1 cellular context compared by ENCODE assay signal in genomic region chr11:61152816-61153592, GRCh38.
TF ChIP-seq lines count a peak whose summit lies in the region.

No MANE protein-coding gene starts in this region.

TF ChIP-seq in IMR-90, 13 proteins besides CTCF, POLR2A, EP300 and RAD21:
- TF ChIP-seq CHD1 (IDR thresholded peaks at IDR 0.05; ENCODE audit: low read depth, low read length) (no peak), CEBPB (IDR thresholded peaks at IDR 0.05; ENCODE audit: low read depth, low read length) (no peak), MAFK (IDR thresholded peaks at IDR 0.05; ENCODE audit: low read depth, low read length) (peak; percentile 87), BHLHE40 (IDR thresholded peaks at IDR 0.05; ENCODE audit: low read depth, low read length) (no peak), RCOR1 (IDR thresholded peaks at IDR 0.05; ENCODE audit: insufficient replicate concordance, low read length) (no peak), MAZ (IDR thresholded peaks at IDR 0.05; ENCODE audit: borderline replicate concordance, low read depth, low read length) (no peak), SMC3 (IDR thresholded peaks at IDR 0.05; ENCODE audit: low read depth, low read length) (no peak), RFX5 (IDR thresholded peaks at IDR 0.05; ENCODE audit: low read depth, low read length) (no peak), NFE2L2 (IDR thresholded peaks at IDR 0.05; ENCODE audit: low read depth, low read length) (no peak), MXI1 (IDR thresholded peaks at IDR 0.05; ENCODE audit: borderline replicate concordance, low read depth, low read length) (no peak), FOS (IDR thresholded peaks at IDR 0.05; ENCODE audit: low read depth, low read length) (peak; percentile 25)
- TF ChIP-seq, protein P1, sequence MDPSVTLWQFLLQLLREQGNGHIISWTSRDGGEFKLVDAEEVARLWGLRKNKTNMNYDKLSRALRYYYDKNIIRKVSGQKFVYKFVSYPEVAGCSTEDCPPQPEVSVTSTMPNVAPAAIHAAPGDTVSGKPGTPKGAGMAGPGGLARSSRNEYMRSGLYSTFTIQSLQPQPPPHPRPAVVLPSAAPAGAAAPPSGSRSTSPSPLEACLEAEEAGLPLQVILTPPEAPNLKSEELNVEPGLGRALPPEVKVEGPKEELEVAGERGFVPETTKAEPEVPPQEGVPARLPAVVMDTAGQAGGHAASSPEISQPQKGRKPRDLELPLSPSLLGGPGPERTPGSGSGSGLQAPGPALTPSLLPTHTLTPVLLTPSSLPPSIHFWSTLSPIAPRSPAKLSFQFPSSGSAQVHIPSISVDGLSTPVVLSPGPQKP (IDR thresholded peaks at IDR 0.05; ENCODE audit: borderline replicate concordance, low read depth, low read length), result no peak
- TF ChIP-seq, protein P2, sequence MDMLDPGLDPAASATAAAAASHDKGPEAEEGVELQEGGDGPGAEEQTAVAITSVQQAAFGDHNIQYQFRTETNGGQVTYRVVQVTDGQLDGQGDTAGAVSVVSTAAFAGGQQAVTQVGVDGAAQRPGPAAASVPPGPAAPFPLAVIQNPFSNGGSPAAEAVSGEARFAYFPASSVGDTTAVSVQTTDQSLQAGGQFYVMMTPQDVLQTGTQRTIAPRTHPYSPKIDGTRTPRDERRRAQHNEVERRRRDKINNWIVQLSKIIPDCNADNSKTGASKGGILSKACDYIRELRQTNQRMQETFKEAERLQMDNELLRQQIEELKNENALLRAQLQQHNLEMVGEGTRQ (IDR thresholded peaks at IDR 0.05; ENCODE audit: low read depth, low read length), result no peak
